Comparison of ENCODE assay signal across 8 cellular contexts in the genomic region with DNA sequence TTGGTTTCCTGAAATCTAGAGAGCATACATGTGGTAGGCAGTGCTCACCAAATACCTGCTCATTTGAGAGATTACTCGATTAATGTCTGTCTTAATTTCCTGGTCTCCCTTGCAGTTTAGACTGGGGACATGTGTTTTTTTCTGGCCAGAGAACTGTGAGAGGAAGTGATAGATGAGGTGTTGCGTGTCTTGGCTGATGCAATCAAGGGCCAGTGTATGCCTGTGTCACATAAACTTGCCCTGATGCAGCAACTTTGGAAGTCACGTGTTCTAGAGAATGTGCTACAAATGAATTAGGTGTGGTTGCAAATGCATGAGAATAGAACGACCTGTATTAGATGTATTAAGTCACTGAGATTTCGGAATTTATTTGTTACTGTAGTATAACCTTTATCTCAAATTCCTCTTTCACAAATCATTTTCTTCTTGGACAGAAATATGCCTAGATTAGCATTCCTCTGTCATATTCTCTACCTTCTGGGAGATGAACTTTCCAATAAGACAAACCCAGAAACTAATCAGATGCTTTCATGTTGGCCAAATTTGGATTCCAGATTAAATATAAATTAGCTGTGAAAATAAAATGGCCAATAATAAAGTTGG. TPM values are rescaled to one million over a fixed set of nuclear protein-coding genes. Genes with fewer than 3 reads are reported as not detected.
A peak's percentile ranks its signal among the peaks of the same experiment; 100 is the strongest.
DNase-seq lines count a peak whose midpoint lies in the region; ATAC-seq and TF ChIP-seq lines count a peak whose summit lies in the region.

No MANE protein-coding gene starts in this region.

- peaks cover 0 to 11% (median 0%) of the 10 kb centered on the region in 11 experiments; a peak in 3 of 22 replicates for H3K36me3 ChIP-seq in BLaER1 treated with 17β-estradiol and CSF1 and Interleukin-3, amounts not matched to agents 10 nM and 100 nM
- H3K36me3 ChIP-seq in mammary epithelial cell (ENCODE audit: insufficient read depth, low read length): no peaks in the 10 kb centered on the region
- H3K36me3 ChIP-seq in muscle layer of duodenum (ENCODE audit: control insufficient read depth in 1 of 2, insufficient read depth in 2 of 2, low read length in 2 of 2): no peaks in the 10 kb centered on the region

- peak overlapping the region; percentile 26 to 85 (median 53); a peak in 20 of 22 replicates for H3K27ac ChIP-seq in BLaER1 treated with 17β-estradiol and CSF1 and Interleukin-3, amounts not matched to agents 10 nM and 100 nM
- H3K27ac ChIP-seq in mammary epithelial cell (ENCODE audit: insufficient read depth, low read depth, low read length): peak overlapping the region; percentile 99
- H3K27ac ChIP-seq in muscle layer of duodenum (ENCODE audit: low read length): peak overlapping the region; percentile 2

- H3K4me1 ChIP-seq in BLaER1 treated with 17β-estradiol and CSF1 and Interleukin-3, amounts not matched to agents 10 nM and 100 nM: peaks cover 43 to 64% (median 56%) of the 10 kb centered on the region in 10 experiments
- H3K4me1 ChIP-seq in mammary epithelial cell (ENCODE audit: insufficient read depth, low read length): peaks cover 38% of the 10 kb centered on the region
- no peaks in the 10 kb centered on the region for H3K4me1 ChIP-seq in muscle layer of duodenum (ENCODE audit: control insufficient read depth in 1 of 2, insufficient read depth in 2 of 2, low read length in 2 of 2)

- H3K4me3 ChIP-seq in BLaER1 treated with 17β-estradiol and CSF1 and Interleukin-3, amounts not matched to agents 10 nM and 100 nM: no peak overlapping the region
- H3K4me3 ChIP-seq in mammary epithelial cell (replicated peaks in 1 of 3; ENCODE audit: insufficient read depth in 1 of 3, low read depth in 2 of 3, low read length in 3 of 3) (no peak overlapping the region), muscle layer of duodenum (ENCODE audit: low read depth in 1 of 2, low read length in 2 of 2) (no peak overlapping the region)

- no peaks in the 10 kb centered on the region for H3K27me3 ChIP-seq in BLaER1 treated with 17β-estradiol and CSF1 and Interleukin-3, amounts not matched to agents 10 nM and 100 nM
- H3K27me3 ChIP-seq in mammary epithelial cell (ENCODE audit: insufficient read depth, low read length) (no peaks in the 10 kb centered on the region), muscle layer of duodenum (ENCODE audit: low read depth, low read length) (no peaks in the 10 kb centered on the region)

- no peak overlapping the region for H2AFZ ChIP-seq in mammary epithelial cell (ENCODE audit: low read depth, low read length)

- peak overlapping the region; percentile 3 to 71 (median 53); a peak in 19 of 22 replicates for H3K4me2 ChIP-seq in BLaER1 treated with 17β-estradiol and CSF1 and Interleukin-3, amounts not matched to agents 10 nM and 100 nM
- H3K4me2 ChIP-seq in mammary epithelial cell (ENCODE audit: insufficient read depth, low read depth, low read length): peak overlapping the region; percentile 52

- WGBS in mammary epithelial cell (ENCODE audit: low coverage, missing lambda C conversion rate): 8% methylated on average over 5 of the region's 5 CpGs

- H3K9me3 ChIP-seq in BLaER1 treated with 17β-estradiol and CSF1 and Interleukin-3, amounts not matched to agents 10 nM and 100 nM (replicated peaks in 1 of 11): peaks cover 0 to 53% (median 26%) of the 10 kb centered on the region in 11 experiments; a peak in 18 of 22 replicates
- H3K9me3 ChIP-seq in mammary epithelial cell (replicated peaks; ENCODE audit: insufficient read depth, low read length): peaks cover 3% of the 10 kb centered on the region
- H3K9me3 ChIP-seq in muscle layer of duodenum (ENCODE audit: control insufficient read depth in 1 of 2, low read length in 2 of 2): no peaks in the 10 kb centered on the region

- dilution Hi-C loops in mammary epithelial cell (cut with HindIII; ENCODE audit: low sequenced_read_pairs): no loop called here

- DNase-seq in MV-4-11 (lab: John Stamatoyannopoulos, UW) (peak; percentile 91), mammary epithelial cell (peak; percentile 98)

- ATAC-seq in GM21367 (IDR thresholded peaks at IDR 0.05; ENCODE audit: unreplicated experiment) (peak; percentile 67), GM18511 (IDR thresholded peaks at IDR 0.05; ENCODE audit: unreplicated experiment) (no peak), HG03039 (IDR thresholded peaks at IDR 0.05; ENCODE audit: unreplicated experiment) (no peak), HG03159 (IDR thresholded peaks at IDR 0.05; ENCODE audit: unreplicated experiment) (no peak)

- intact Hi-C loops in mammary epithelial cell (cut with micrococcal nuclease): loop anchor here (1.0 kb wide), 4 partner anchors 10 to 33 kb away; partner anchors contain the start of gene IL1A

- peak overlapping the region in 3 of 11 experiments; percentile 27 to 57 (median 55); a peak in 5 of 22 replicates for H3K9ac ChIP-seq in BLaER1 treated with 17β-estradiol and CSF1 and Interleukin-3, amounts not matched to agents 10 nM and 100 nM
- H3K9ac ChIP-seq in mammary epithelial cell (ENCODE audit: insufficient read depth, low read length): peak overlapping the region; percentile 86

- H3K79me2 ChIP-seq in mammary epithelial cell (ENCODE audit: insufficient read depth, low read length): no peaks in the 10 kb centered on the region

- CTCF ChIA-PET in mammary epithelial cell (lab: Charles Lee; ENCODE audit: low non-redundant PET): no interaction called here

- no peak for TF ChIP-seq CTCF in mammary epithelial cell (conservative IDR thresholded peaks at IDR 0.05 in 1 of 2, IDR thresholded peaks at IDR 0.05 in 1 of 2; ENCODE audit: extremely low read depth in 1 of 2, insufficient read depth in 1 of 2, low read depth in 1 of 2, low read length in 2 of 2)

- in situ Hi-C loops in mammary epithelial cell (cut with MboI; ENCODE audit: low sequenced_read_pairs in 2 of 2): no loop called here

- no peaks in the 10 kb centered on the region for H4K20me1 ChIP-seq in BLaER1 treated with 17β-estradiol and CSF1 and Interleukin-3, amounts not matched to agents 10 nM and 100 nM
- no peaks in the 10 kb centered on the region for H4K20me1 ChIP-seq in mammary epithelial cell (ENCODE audit: insufficient read depth, low read length)

- no TSS peak for BruUV-seq in mammary epithelial cell (replicated peaks; lab: Mats Ljungman, UMichigan)

RNA-seq across cellular contexts. Expression of gene IL1A, which starts 9.9 kb away (rescaled TPM):
- 100 to 1,000 TPM in 1 of 2 donors, 10 to 100 TPM in 1; 17.5 to 184 TPM for total RNA-seq in mammary epithelial cell
- polyA plus RNA-seq in mammary epithelial cell: 26.3 TPM
- 69.9 TPM for polyA minus RNA-seq in mammary epithelial cell

RNA-seq across cellular contexts. Expression of gene CKAP2L, which starts 29.8 kb away (rescaled TPM):
- 10 to 100 TPM in 1 of 2 donors, under 1 TPM in 1; 0.83 to 32.7 TPM for total RNA-seq in mammary epithelial cell
- polyA plus RNA-seq in mammary epithelial cell: 15.1 TPM
- 18.2 TPM for polyA minus RNA-seq in mammary epithelial cell

RNA-seq across cellular contexts. Expression of gene IL1B, which starts 42.3 kb away (rescaled TPM):
- total RNA-seq in mammary epithelial cell: 100 to 1,000 TPM in 1 of 2 donors, 1 to 10 TPM in 1; 5.0 to 219 TPM
- 161 TPM for polyA plus RNA-seq in mammary epithelial cell
- polyA minus RNA-seq in mammary epithelial cell: 268 TPM

Comparison
In these comparisons a context has a peak if more than half of its experiments do, and no peak if none do; other contexts are left out.
1. H3K27ac ChIP-seq: peak in every context shown above with its lines; median percentile 99 in mammary epithelial cell; 53 in BLaER1 treated with 17β-estradiol and CSF1 and Interleukin-3, amounts not matched to agents 10 nM and 100 nM; 2 in muscle layer of duodenum.